20 cellular contexts compared by ENCODE assay signal in genomic region chr3:115397433-115397832, GRCh38.
"Had no signal": no experiment of that assay in that cellular context is flagged by ENCODE, and none has a peak within 500 bp of the region (broad histone marks: within the 10 kb centered on the region; RNA-seq: fewer than 3 reads in every experiment).

No MANE protein-coding gene starts in this region.

- H3K9me3 Mint-ChIP-seq: activated CD8-positive, alpha-beta T cell treated with anti-CD3 and anti-CD28 coated beads for 36 hours; activated naive CD8-positive, alpha-beta T cell treated with anti-CD3 and anti-CD28 coated beads, Interleukin-2, amount 10 ng/mL, durations not matched to agents 7 days and 5 days; activated T-helper 17 cell treated with anti-CD3 and anti-CD28 coated beads, Interleukin-2, amount 50 U/mL, for 72 hours; nephron; T-cell had no signal

- ATAC-seq: activated CD8-positive, alpha-beta T cell treated with anti-CD3 and anti-CD28 coated beads for 36 hours; activated T-helper 17 cell treated with anti-CD3 and anti-CD28 coated beads, Interleukin-2, amount 50 U/mL, for 72 hours; left cardiac atrium; T-cell had no signal

- H3K36me3 ChIP-seq: cardiac muscle cell, tibial artery had no signal

- H3K4me1 Mint-ChIP-seq: activated naive CD8-positive, alpha-beta T cell treated with anti-CD3 and anti-CD28 coated beads, Interleukin-2, amount 10 ng/mL, durations not matched to agents 7 days and 5 days; activated T-helper 17 cell treated with anti-CD3 and anti-CD28 coated beads, Interleukin-2, amount 50 U/mL, for 72 hours; nephron; T-cell had no signal

- H3K36me3 Mint-ChIP-seq: activated naive CD8-positive, alpha-beta T cell treated with anti-CD3 and anti-CD28 coated beads, Interleukin-2, amount 10 ng/mL, durations not matched to agents 7 days and 5 days; T-cell had no signal

- H3K4me3 Mint-ChIP-seq: activated CD8-positive, alpha-beta T cell treated with anti-CD3 and anti-CD28 coated beads for 36 hours; activated naive CD8-positive, alpha-beta T cell treated with anti-CD3 and anti-CD28 coated beads, Interleukin-2, amount 10 ng/mL, durations not matched to agents 7 days and 5 days; activated T-helper 17 cell treated with anti-CD3 and anti-CD28 coated beads, Interleukin-2, amount 50 U/mL, for 72 hours; nephron; T-cell had no signal

- H3K4me3 ChIP-seq: cardiac muscle cell, dorsolateral prefrontal cortex, hepatocyte, SK-N-MC, tibial artery had no signal

- H3K27ac ChIP-seq: cardiac muscle cell, dorsolateral prefrontal cortex, epithelial cell of prostate, hepatocyte, SK-N-MC, tibial artery had no signal

- H3K27me3 ChIP-seq: cardiac muscle cell, dorsolateral prefrontal cortex, hepatocyte, tibial artery had no signal

- H2AFZ ChIP-seq: hepatocyte had no signal

- H3K79me2 ChIP-seq: hepatocyte had no signal

- H3K27me3 Mint-ChIP-seq: activated CD8-positive, alpha-beta T cell treated with anti-CD3 and anti-CD28 coated beads for 36 hours; activated naive CD8-positive, alpha-beta T cell treated with anti-CD3 and anti-CD28 coated beads, Interleukin-2, amount 10 ng/mL, durations not matched to agents 7 days and 5 days; activated T-helper 17 cell treated with anti-CD3 and anti-CD28 coated beads, Interleukin-2, amount 50 U/mL, for 72 hours had no signal

- H3K9me3 ChIP-seq: tibial artery had no signal

- DNase-seq: activated CD4-positive, alpha-beta T cell treated with anti-CD3 and anti-CD28 coated beads for 48 hours; activated CD4-positive, CD25-positive, alpha-beta regulatory T cell; activated CD8-positive, alpha-beta T cell treated with anti-CD3 and anti-CD28 coated beads for 36 hours; activated naive CD4-positive, alpha-beta T cell; activated naive CD8-positive, alpha-beta T cell treated with anti-CD3 and anti-CD28 coated beads, Interleukin-2, amount 10 ng/mL, durations not matched to agents 7 days and 5 days; activated T-cell treated with anti-CD3 and anti-CD28 coated beads, Interleukin-2, amount 50 U/mL, for 1 hour; dorsolateral prefrontal cortex; left cardiac atrium; posterior cingulate gyrus; stimulated activated CD4-positive, alpha-beta T cell treated with anti-CD3 and anti-CD28 coated beads, Interleukin-2, amount 100 ng/mL, for 24 hours; stimulated activated naive CD4-positive, alpha-beta T cell treated with Interleukin-2 at 50 U/mL for 16 hours; substantia nigra; T-cell; tibial artery had no signal

- H3K27ac Mint-ChIP-seq: activated CD8-positive, alpha-beta T cell treated with anti-CD3 and anti-CD28 coated beads for 36 hours; activated naive CD8-positive, alpha-beta T cell treated with anti-CD3 and anti-CD28 coated beads, Interleukin-2, amount 10 ng/mL, durations not matched to agents 7 days and 5 days; activated T-helper 17 cell treated with anti-CD3 and anti-CD28 coated beads, Interleukin-2, amount 50 U/mL, for 72 hours; nephron; T-cell had no signal
